1 cellular context compared by ENCODE assay signal in the genomic region with DNA sequence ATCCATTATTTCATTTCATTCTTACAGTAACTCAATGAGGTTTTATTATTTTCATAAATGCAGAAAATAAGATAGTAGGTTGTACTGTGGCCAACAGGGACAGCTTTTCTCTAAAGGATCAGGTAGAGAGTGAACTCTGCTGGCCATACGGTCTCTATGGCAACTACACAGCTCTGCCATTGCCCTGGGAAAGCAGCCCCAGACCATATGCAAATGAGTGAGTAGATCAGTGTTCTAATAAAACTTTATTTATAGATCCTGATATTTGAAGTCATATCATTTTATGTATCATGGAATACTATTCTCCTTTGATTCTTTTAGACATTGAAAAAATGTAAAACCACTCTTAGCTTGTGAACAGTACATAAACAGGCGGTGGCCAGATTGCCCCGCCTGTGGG.
A peak's percentile ranks its signal among the peaks of the same experiment; 100 is the strongest.
TF ChIP-seq lines count a peak whose summit lies in the region.

No MANE protein-coding gene starts in this region.

TF ChIP-seq in HepG2, 621 proteins besides CTCF, POLR2A, EP300 and RAD21 (continued from another document):
- peak; percentile 71 for TF ChIP-seq ZBTB40 (IDR thresholded peaks at IDR 0.05)
- peak; percentile 91 for TF ChIP-seq ZBTB40 (CRISPR knock-in tag; IDR thresholded peaks at IDR 0.05)
- no peak for TF ChIP-seq HOXA9 (CRISPR knock-in tag; IDR thresholded peaks at IDR 0.05; ENCODE audit: borderline replicate concordance)
- no peak for TF ChIP-seq ZNF225 (CRISPR knock-in tag; IDR thresholded peaks at IDR 0.05)
- no peak for TF ChIP-seq SOX5 (CRISPR knock-in tag; IDR thresholded peaks at IDR 0.05; ENCODE audit: borderline replicate concordance)
TF ChIP-seq in HepG2: peak in this region for 1.
